ENCODE assay signal across 9 cellular contexts in genomic region chr1:226309398-226310122, GRCh38. TPM values are rescaled to one million over a fixed set of nuclear protein-coding genes. Genes with fewer than 3 reads are reported as not detected.
DNase-seq lines count a peak whose midpoint lies in the region; ATAC-seq and TF ChIP-seq lines count a peak whose summit lies in the region.
"Had no signal": no experiment of that assay in that cellular context is flagged by ENCODE, and none has a peak within 500 bp of the region (broad histone marks: within the 10 kb centered on the region; RNA-seq: fewer than 3 reads in every experiment).

No MANE protein-coding gene starts in this region.

- DNase-seq in DND-41 (no peak), glutamatergic neuron (peak; percentile 60), osteocyte (ENCODE audit: extremely low spot score, unreplicated experiment) (peak; percentile 86), NCI-H2029 treated with DMSO at 0.1 percent for 48 hours (lab: John Stamatoyannopoulos, UW) (no peak)
- DNase-seq in activated T-cell treated with anti-CD3 and anti-CD28 coated beads, Interleukin-2, amount 50 U/mL, for 4 hours: no peak

- H3K27ac Mint-ChIP-seq in glutamatergic neuron (ENCODE audit: unreplicated experiment) (peak overlapping the region; percentile 9), osteocyte (ENCODE audit: unreplicated experiment) (peak overlapping the region; percentile 15)

- peak overlapping the region; percentile 21 to 92; a peak in 3 of 4 replicates for H3K4me3 ChIP-seq in DND-41 (ENCODE audit: low read depth in 1 of 2, low read length in 2 of 2)
- peak overlapping the region; percentile 90 for H3K4me3 ChIP-seq in KMS-11 (IDR thresholded peaks at IDR 0.05; ENCODE audit: insufficient read depth, low read depth, low read length)

- peak; percentile 15 for TF ChIP-seq CTCF in DND-41 (IDR thresholded peaks at IDR 0.05; ENCODE audit: borderline replicate concordance, extremely low read depth, low read length, poor library complexity, severe bottlenecking)
- no peak for TF ChIP-seq CTCF in KMS-11 (conservative IDR thresholded peaks at IDR 0.05; ENCODE audit: low read depth, low read length)
- no peak for TF ChIP-seq CTCF in glutamatergic neuron (IDR thresholded peaks at IDR 0.05; ENCODE audit: partially characterized antibody, unreplicated experiment)
- no peak for TF ChIP-seq CTCF in osteocyte (IDR thresholded peaks at IDR 0.05)

- H3K27me3 ChIP-seq in DND-41 (ENCODE audit: insufficient read depth, low read length, poor library complexity): no peaks in the 10 kb centered on the region
- no peaks in the 10 kb centered on the region for H3K27me3 ChIP-seq in KMS-11 (ENCODE audit: insufficient read depth, low read depth)

- no peaks in the 10 kb centered on the region for H3K9me3 ChIP-seq in DND-41 (ENCODE audit: insufficient read depth, low read length, severe bottlenecking)

- H3K27ac ChIP-seq in DND-41 (ENCODE audit: low read length) (peak overlapping the region; percentile 97), KMS-11 (peak overlapping the region; percentile 93)

- H3K4me1 Mint-ChIP-seq in activated T-cell treated with anti-CD3 and anti-CD28 coated beads, Interleukin-2, amount 50 U/mL, for 4 hours (ENCODE audit: low read depth): peaks cover 10% of the 10 kb centered on the region
- H3K4me1 Mint-ChIP-seq in glutamatergic neuron (ENCODE audit: low read depth, unreplicated experiment) (peaks cover 10% of the 10 kb centered on the region), osteocyte (ENCODE audit: unreplicated experiment) (peaks cover 9% of the 10 kb centered on the region)

- H2AFZ ChIP-seq in DND-41 (ENCODE audit: low read depth, low read length) (peak overlapping the region; percentile 89), KMS-11 (ENCODE audit: low read depth) (peak overlapping the region; percentile 90)

- H3K4me2 ChIP-seq in DND-41 (ENCODE audit: insufficient read depth, low read length): peak overlapping the region; percentile 89
- peak overlapping the region; percentile 87 for H3K4me2 ChIP-seq in KMS-11

- H3K36me3 ChIP-seq in DND-41 (ENCODE audit: insufficient read depth, low read length): peaks cover 2% of the 10 kb centered on the region; the same call in 1 of the 2 replicates
- H3K36me3 ChIP-seq in KMS-11 (ENCODE audit: insufficient read depth): no peaks in the 10 kb centered on the region

- H4K20me1 ChIP-seq in DND-41 (ENCODE audit: insufficient read depth, low read length) (peaks cover 3% of the 10 kb centered on the region; the same call in 1 of the 2 replicates), KMS-11 (ENCODE audit: insufficient read depth) (no peaks in the 10 kb centered on the region)

- peak overlapping the region; percentile 78 for H3K4me3 Mint-ChIP-seq in activated T-cell treated with anti-CD3 and anti-CD28 coated beads, Interleukin-2, amount 50 U/mL, for 4 hours
- H3K4me3 Mint-ChIP-seq in glutamatergic neuron (ENCODE audit: unreplicated experiment) (peak overlapping the region; percentile 79), osteocyte (ENCODE audit: unreplicated experiment) (peak overlapping the region; percentile 77)

- H3K4me1 ChIP-seq in DND-41 (ENCODE audit: insufficient read depth, low read length) (peaks cover 43% of the 10 kb centered on the region), KMS-11 (ENCODE audit: low read depth, poor library complexity, severe bottlenecking) (peaks cover 30% of the 10 kb centered on the region)

- ATAC-seq in DND-41 (ENCODE audit: insufficient read depth, low read depth) (peak; percentile 4; the same call in 2 of the 3 replicates), GM19452 (IDR thresholded peaks at IDR 0.05; ENCODE audit: unreplicated experiment) (peak; percentile 60), GM18520 (IDR thresholded peaks at IDR 0.05; ENCODE audit: unreplicated experiment) (no peak)
- ATAC-seq in activated T-cell treated with anti-CD3 and anti-CD28 coated beads, Interleukin-2, amount 50 U/mL, for 4 hours: peak in 1 of 2 donors; percentile 72

- no peaks in the 10 kb centered on the region for H3K36me3 Mint-ChIP-seq in activated T-cell treated with anti-CD3 and anti-CD28 coated beads, Interleukin-2, amount 50 U/mL, for 4 hours (ENCODE audit: insufficient read depth)
- H3K36me3 Mint-ChIP-seq in glutamatergic neuron (ENCODE audit: unreplicated experiment) (no peaks in the 10 kb centered on the region), osteocyte (ENCODE audit: unreplicated experiment) (no peaks in the 10 kb centered on the region)

- H3K9ac ChIP-seq in DND-41 (ENCODE audit: low read depth, low read length) (peak overlapping the region; percentile 99), KMS-11 (peak overlapping the region; percentile 99)

- peaks cover 23% of the 10 kb centered on the region for H3K27me3 Mint-ChIP-seq in activated T-cell treated with anti-CD3 and anti-CD28 coated beads, Interleukin-2, amount 50 U/mL, for 4 hours (ENCODE audit: low read depth)
- H3K27me3 Mint-ChIP-seq in glutamatergic neuron (ENCODE audit: unreplicated experiment) (no peaks in the 10 kb centered on the region), osteocyte (ENCODE audit: unreplicated experiment) (peaks cover 17% of the 10 kb centered on the region)

- peaks cover 44% of the 10 kb centered on the region for H3K79me2 ChIP-seq in DND-41 (ENCODE audit: insufficient read depth, low read length)
- peaks cover 42% of the 10 kb centered on the region for H3K79me2 ChIP-seq in KMS-11 (ENCODE audit: insufficient read depth, low read depth)

- no peaks in the 10 kb centered on the region for H3K9me3 Mint-ChIP-seq in activated T-cell treated with anti-CD3 and anti-CD28 coated beads, Interleukin-2, amount 50 U/mL, for 4 hours
- H3K9me3 Mint-ChIP-seq in glutamatergic neuron (ENCODE audit: unreplicated experiment): peaks cover 1% of the 10 kb centered on the region
- peaks cover 6% of the 10 kb centered on the region for H3K9me3 Mint-ChIP-seq in osteocyte (ENCODE audit: unreplicated experiment)
- H3K9me3 Mint-ChIP-seq: activated naive CD4-positive, alpha-beta T cell treated with anti-CD3 and anti-CD28 coated beads, Interleukin-2, amount 50 U/mL, for 72 hours had no signal

RNA-seq across cellular contexts. Expression of gene LIN9, which starts 0.6 kb away (rescaled TPM):
- total RNA-seq in activated T-cell treated with anti-CD3 and anti-CD28 coated beads, Interleukin-2, amount 50 U/mL, for 4 hours: 1 to 10 TPM; 7.5 to 8.6 (median 8.3) TPM
- total RNA-seq in glutamatergic neuron (ENCODE audit: unreplicated experiment): 7.1 TPM
- 2.7 and 4.2 TPM in 2 replicates for total RNA-seq in osteocyte

Comparison
In these comparisons a context has a peak if more than half of its experiments do, and no peak if none do; other contexts are left out.
1. DNase-seq: peak in glutamatergic neuron (single experiment) and osteocyte (single experiment); none in DND-41 (single experiment), activated T-cell treated with anti-CD3 and anti-CD28 coated beads, Interleukin-2, amount 50 U/mL, for 4 hours (single experiment) and NCI-H2029 treated with DMSO at 0.1 percent for 48 hours (single experiment).
2. Peak in every context shown above with its lines, with median percentiles within 50 percentile points of each other: H3K4me3 Mint-ChIP-seq.